ENCODE assay signal across 7 cellular contexts in the genomic region with DNA sequence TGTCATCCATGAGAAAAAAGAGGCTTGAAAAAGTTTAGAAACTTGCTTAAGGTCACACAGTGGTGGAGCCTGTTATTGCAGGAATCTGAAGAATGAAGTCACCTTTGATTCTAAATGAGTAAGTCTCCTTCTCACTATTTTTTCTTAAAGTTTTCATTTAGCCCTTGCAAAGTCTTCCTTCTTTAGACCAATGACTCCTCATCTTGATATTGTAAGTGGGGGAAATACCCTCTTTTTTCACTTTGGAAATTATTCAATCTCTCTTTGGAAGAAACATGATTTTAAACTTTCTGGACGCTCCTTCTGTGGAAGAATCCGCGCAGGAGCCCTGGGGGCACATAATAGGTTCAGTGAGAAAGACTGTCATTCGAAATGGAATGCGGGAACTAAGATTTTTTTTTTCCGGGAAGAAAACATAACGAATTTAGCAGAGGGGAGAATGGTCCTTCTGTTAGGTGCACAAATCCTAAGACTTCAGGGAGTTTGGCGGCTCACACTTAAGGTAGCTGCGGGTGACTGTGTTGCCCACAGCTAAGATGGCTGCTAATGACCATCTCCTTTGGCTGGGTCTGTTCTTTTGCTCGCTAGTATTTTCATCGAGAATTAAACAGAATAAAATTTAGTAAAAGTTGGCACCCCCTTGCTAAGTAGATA. TPM values are rescaled to one million over a fixed set of nuclear protein-coding genes. Genes with fewer than 3 reads are reported as not detected.
DNase-seq lines count a peak whose midpoint lies in the region; ATAC-seq and TF ChIP-seq lines count a peak whose summit lies in the region.

No MANE protein-coding gene starts in this region.

- CTCF ChIA-PET in SK-N-SH (lab: Yijun Ruan, JAX): interaction anchor here (1.2 kb wide), 1 partner anchor 110 kb away, joined by 3 read pairs; no protein-coding TSS in a partner anchor

- 3% methylated on average over 11 of the region's 11 CpGs for WGBS in SK-N-SH (ENCODE audit: low lambda C conversion rate)

- H3K36me3 ChIP-seq in SK-N-SH (replicated peaks in 1 of 2; ENCODE audit: control insufficient read depth in 1 of 2, insufficient read depth in 2 of 2, low read length in 1 of 2): peaks cover 9 to 27% of the 10 kb centered on the region in 2 experiments

- H3K4me2 ChIP-seq in SK-N-SH: peak overlapping the region; percentile 94

- no peaks in the 10 kb centered on the region for H3K9me3 ChIP-seq in SK-N-SH

- H2AFZ ChIP-seq in SK-N-SH (ENCODE audit: low read depth): peak overlapping the region; percentile 100

- H3K4me1 ChIP-seq in SK-N-SH (ENCODE audit: control insufficient read depth in 1 of 2, insufficient read depth in 2 of 2, low read depth in 1 of 2, low read length in 1 of 2): peaks cover 12 to 14% of the 10 kb centered on the region in 2 experiments; a peak in 3 of 4 replicates

- peaks cover 44% of the 10 kb centered on the region for H3K79me2 ChIP-seq in SK-N-SH (ENCODE audit: insufficient read depth)

- POLR2A ChIA-PET in SK-N-SH (lab: Yijun Ruan, JAX): interaction anchor here (0.6 to 1.7 kb wide), 3 partner anchors 63 to 158 kb away, joined by 3 to 7 read pairs (median 4); partner anchors contain the start of genes ARF4 and DENND6A

- H3K9ac ChIP-seq in SK-N-SH: peak overlapping the region; percentile 85

- TF ChIP-seq EP300 in SK-N-SH (IDR thresholded peaks at IDR 0.05; ENCODE audit: borderline replicate concordance in 1 of 2, low read depth in 1 of 2, low read length in 1 of 2): no peak

- no peaks in the 10 kb centered on the region for H3K9me2 ChIP-seq in SK-N-SH

- ATAC-seq in GM21360 (IDR thresholded peaks at IDR 0.05; ENCODE audit: unreplicated experiment) (peak; percentile 36), HG03571 (IDR thresholded peaks at IDR 0.05; ENCODE audit: unreplicated experiment) (peak; percentile 50)

- no peak for TF ChIP-seq RAD21 in SK-N-SH (IDR thresholded peaks at IDR 0.05; ENCODE audit: low read length)

- H4K20me1 ChIP-seq in SK-N-SH (ENCODE audit: insufficient read depth): peaks cover 26% of the 10 kb centered on the region

- no peaks in the 10 kb centered on the region for H3K27me3 ChIP-seq in SK-N-SH (ENCODE audit: insufficient read depth)

- DNase-seq in GF-D8 (lab: John Stamatoyannopoulos, UW): peak; percentile 79
- DNase-seq in SK-N-SH: peak; percentile 73
- DNase-seq in cardiac fibroblast (ENCODE audit: low read depth in 2 of 2): peak; percentile 52 to 79
- peak; percentile 97 for DNase-seq in kidney glomerular epithelial cell (lab: John Stamatoyannopoulos, UW)
- DNase-seq in stimulated activated CD4-positive, alpha-beta T cell treated with anti-CD3 and anti-CD28 coated beads, Interleukin-4, amount 100 ng/mL, for 24 hours: peak; percentile 10

- peaks cover 9% of the 10 kb centered on the region for H3F3A ChIP-seq in SK-N-SH (replicated peaks; ENCODE audit: insufficient read depth)

- TF ChIP-seq CTCF in SK-N-SH (IDR thresholded peaks at IDR 0.05) (peak; percentile 38; the same call in 1 of the 2 replicates), cardiac fibroblast (IDR thresholded peaks at IDR 0.05; ENCODE audit: low read depth, low read length) (peak; percentile 25)

- H3K27ac ChIP-seq in SK-N-SH (ENCODE audit: low read depth in 2 of 2, low read length in 1 of 2): peak overlapping the region; percentile 82 to 91

- H3K4me3 ChIP-seq in SK-N-SH (ENCODE audit: low read depth in 2 of 2, low read length in 1 of 2): peak overlapping the region; percentile 89 to 94
- peak overlapping the region; percentile 80 to 84 for H3K4me3 ChIP-seq in cardiac fibroblast (replicated peaks in 1 of 2; ENCODE audit: low read depth in 2 of 2, low read length in 2 of 2)

TF ChIP-seq in SK-N-SH, 30 proteins besides CTCF, POLR2A, EP300 and RAD21:
- TF ChIP-seq SMC3 (IDR thresholded peaks at IDR 0.05; ENCODE audit: low read depth, low read length): no peak
- TF ChIP-seq TEAD4 (IDR thresholded peaks at IDR 0.05; ENCODE audit: borderline replicate concordance, insufficient read depth): no peak
- TF ChIP-seq GATA2 (CRISPR knock-in tag; IDR thresholded peaks at IDR 0.05): no peak
- TF ChIP-seq USF1 (IDR thresholded peaks at IDR 0.05; ENCODE audit: borderline replicate concordance, low read depth): no peak
- no peak for TF ChIP-seq POLR2AphosphoS5 (IDR thresholded peaks at IDR 0.05; ENCODE audit: low read depth, low read length)
- TF ChIP-seq RCOR1 (IDR thresholded peaks at IDR 0.05; ENCODE audit: low read length): no peak
- no peak for TF ChIP-seq GABPA (IDR thresholded peaks at IDR 0.05; ENCODE audit: low read depth)
- TF ChIP-seq YY1 (IDR thresholded peaks at IDR 0.05; ENCODE audit: low read depth): no peak
- TF ChIP-seq MXI1 (IDR thresholded peaks at IDR 0.05; ENCODE audit: low read depth, low read length): no peak
- no peak for TF ChIP-seq REST (IDR thresholded peaks at IDR 0.05; ENCODE audit: low read depth, low read length)
- TF ChIP-seq JUND (IDR thresholded peaks at IDR 0.05): no peak
- TF ChIP-seq CHD2 (IDR thresholded peaks at IDR 0.05; ENCODE audit: low read length, partially characterized antibody): no peak
- TF ChIP-seq NRF1 (IDR thresholded peaks at IDR 0.05; ENCODE audit: low read depth, low read length): no peak
- TF ChIP-seq, protein P1, sequence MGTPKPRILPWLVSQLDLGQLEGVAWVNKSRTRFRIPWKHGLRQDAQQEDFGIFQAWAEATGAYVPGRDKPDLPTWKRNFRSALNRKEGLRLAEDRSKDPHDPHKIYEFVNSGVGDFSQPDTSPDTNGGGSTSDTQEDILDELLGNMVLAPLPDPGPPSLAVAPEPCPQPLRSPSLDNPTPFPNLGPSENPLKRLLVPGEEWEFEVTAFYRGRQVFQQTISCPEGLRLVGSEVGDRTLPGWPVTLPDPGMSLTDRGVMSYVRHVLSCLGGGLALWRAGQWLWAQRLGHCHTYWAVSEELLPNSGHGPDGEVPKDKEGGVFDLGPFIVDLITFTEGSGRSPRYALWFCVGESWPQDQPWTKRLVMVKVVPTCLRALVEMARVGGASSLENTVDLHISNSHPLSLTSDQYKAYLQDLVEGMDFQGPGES (IDR thresholded peaks at IDR 0.05; ENCODE audit: low read depth, low read length): no peak
TF ChIP-seq in SK-N-SH: peak in this region for 0.

RNA-seq across cellular contexts. Expression of gene SLMAP, which starts 0.6 kb away (rescaled TPM):
- 10.5 and 11.7 TPM in 2 replicates for polyA plus RNA-seq in SK-N-SH (2012; rRNA removed)
- polyA plus RNA-seq in SK-N-SH (2012; cell fraction: cytosol; rRNA removed): 14.4 and 16.5 TPM in 2 replicates
- polyA plus RNA-seq in SK-N-SH (2012; cell fraction: nucleus; rRNA removed): 13.9 and 19.8 TPM in 2 replicates

Comparison
In these comparisons a context has a peak if more than half of its experiments do, and no peak if none do; other contexts are left out.
1. Peak in every context shown above with its lines: DNase-seq, ATAC-seq, H3K4me3 ChIP-seq and H3K27ac ChIP-seq.
2. DNase-seq: peak in every context shown above with its lines; median percentile 97 in kidney glomerular epithelial cell; 79 in GF-D8; 73 in SK-N-SH; 66 in cardiac fibroblast; 10 in stimulated activated CD4-positive, alpha-beta T cell treated with anti-CD3 and anti-CD28 coated beads, Interleukin-4, amount 100 ng/mL, for 24 hours.